In the genomic region with DNA sequence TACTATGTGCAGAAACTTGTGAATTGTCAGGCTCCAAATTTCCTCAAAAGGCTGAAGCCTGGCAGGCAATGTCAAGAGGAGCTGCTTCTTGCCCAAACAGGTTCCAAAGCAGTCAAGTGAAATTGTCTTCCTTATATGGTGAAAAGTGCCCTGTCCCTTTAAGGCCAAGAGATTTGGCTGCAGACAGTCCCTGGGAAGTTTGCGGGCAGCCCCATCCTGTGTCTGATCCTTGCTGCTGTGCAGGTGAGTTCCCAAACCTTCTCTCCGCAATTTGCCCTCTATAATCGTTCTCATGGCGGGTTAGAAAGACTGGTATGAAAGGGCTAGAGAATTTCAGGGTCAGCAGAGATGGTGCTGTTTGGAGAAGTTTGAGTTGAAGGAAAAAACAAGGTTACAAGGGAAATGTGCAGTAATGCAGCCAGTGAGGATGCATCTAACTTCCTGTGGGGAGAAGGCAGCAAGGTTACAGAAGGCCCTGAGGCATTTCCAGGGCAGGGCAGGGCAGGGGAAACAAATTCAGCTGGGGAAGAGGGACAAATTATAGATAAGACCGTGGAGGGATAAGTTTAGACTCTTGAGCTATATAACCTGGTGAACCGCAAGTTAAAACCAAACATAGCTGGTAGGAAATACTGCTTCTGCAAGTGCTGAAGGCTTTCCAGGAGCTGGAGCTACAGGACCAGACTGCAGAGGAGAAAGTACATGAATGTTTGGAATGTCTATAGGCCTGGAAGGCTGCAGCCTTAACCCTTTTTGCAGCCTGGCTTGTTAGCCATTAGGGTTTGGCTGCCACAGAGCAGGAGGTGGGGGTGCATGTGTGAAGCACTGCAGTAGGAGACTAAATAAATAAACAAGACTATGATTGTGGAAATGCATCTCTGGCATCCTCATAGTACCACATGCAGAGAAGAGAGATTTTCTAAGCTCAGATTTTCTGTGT, we compare ENCODE assay signal across 11 cellular contexts.
DNase-seq lines count a peak whose midpoint lies in the region; ATAC-seq, FAIRE-seq and TF ChIP-seq lines count a peak whose summit lies in the region.
"Had no signal": no experiment of that assay in that cellular context is flagged by ENCODE, and none has a peak within 500 bp of the region (broad histone marks: within the 10 kb centered on the region; RNA-seq: fewer than 3 reads in every experiment).

No MANE protein-coding gene starts in this region.

- in situ Hi-C loops in HepG2 (cut with HindIII; ENCODE audit: extremely low pct_ligation_motif_present, low pct_unique_long_range_greater_than_20kb), result no loop called here

- no peak overlapping the region for H3K27ac Mint-ChIP-seq in T-helper 17 cell
- H3K27ac Mint-ChIP-seq: CD4-positive, alpha-beta T cell had no signal

- H3K9ac ChIP-seq in HepG2 (ENCODE audit: insufficient read depth, low read depth, low read length) (no peak overlapping the region), kidney (ENCODE audit: low read length in 2 of 2) (peak overlapping the region; percentile 27 to 72)

- H3K27me3 ChIP-seq in right lobe of liver (no peaks in the 10 kb centered on the region), HepG2 (ENCODE audit: control insufficient read depth in 1 of 2, insufficient read depth in 2 of 2, low read length in 2 of 2) (no peaks in the 10 kb centered on the region; a peak in 1 of 5 replicates), adrenal gland (no peaks in the 10 kb centered on the region)
- H3K27me3 ChIP-seq: gastrocnemius medialis had no signal

- H4K20me1 ChIP-seq in HepG2 (ENCODE audit: insufficient read depth, low read length), result no peaks in the 10 kb centered on the region

- H3K79me2 ChIP-seq in HepG2 (ENCODE audit: insufficient read depth, low read length), result no peaks in the 10 kb centered on the region

- ATAC-seq in right lobe of liver (peak; percentile 28 to 80 (median 40)), HepG2 (no peak), GM19023 (IDR thresholded peaks at IDR 0.05; ENCODE audit: unreplicated experiment) (no peak), T-helper 17 cell (no peak)
- ATAC-seq: gastrocnemius medialis had no signal

- DNase-seq in right lobe of liver (no peak), HepG2 (ENCODE audit: low spot score) (no peak), choroid plexus epithelial cell (ENCODE audit: low read depth) (peak; percentile 89), kidney (no peak), T-helper 17 cell (no peak), adrenal gland (no peak), inferior parietal cortex (ENCODE audit: extremely low spot score) (no peak)
- DNase-seq: CD4-positive, alpha-beta T cell; gastrocnemius medialis; stimulated activated CD8-positive, alpha-beta memory T cell treated with anti-CD3 and anti-CD28 coated beads, Interleukin-4, amount 100 ng/mL, for 48 hours had no signal

- no peak overlapping the region for H3K4me3 ChIP-seq in right lobe of liver
- no peak overlapping the region for H3K4me3 ChIP-seq in HepG2 (replicated peaks in 1 of 3; ENCODE audit: insufficient read depth in 1 of 3, low read depth in 2 of 3, low read length in 3 of 3)
- H3K4me3 ChIP-seq in choroid plexus epithelial cell (ENCODE audit: low read depth, low read length), result no peak overlapping the region
- H3K4me3 ChIP-seq in kidney (ENCODE audit: low read length in 2 of 2), result peak overlapping the region; percentile 64 to 74
- no peak overlapping the region for H3K4me3 ChIP-seq in adrenal gland

- H3K4me3 Mint-ChIP-seq in T-helper 17 cell, result no peak overlapping the region
- H3K4me3 Mint-ChIP-seq: CD4-positive, alpha-beta T cell had no signal

- no peak overlapping the region for H3K4me2 ChIP-seq in HepG2 (ENCODE audit: low read depth, low read length)

- H3K36me3 ChIP-seq in right lobe of liver (no peaks in the 10 kb centered on the region), HepG2 (replicated peaks in 1 of 2; ENCODE audit: control insufficient read depth in 1 of 2, insufficient read depth in 2 of 2, low read length in 2 of 2) (no peaks in the 10 kb centered on the region), kidney (ENCODE audit: control insufficient read depth in 1 of 2, insufficient read depth in 2 of 2, low read length in 2 of 2) (no peaks in the 10 kb centered on the region), adrenal gland (replicated peaks in 1 of 2) (no peaks in the 10 kb centered on the region)
- H3K36me3 ChIP-seq: gastrocnemius medialis had no signal

- BruUV-seq in HepG2 (replicated peaks; lab: Mats Ljungman, UMichigan), result no TSS peak

- no peak overlapping the region for H2AFZ ChIP-seq in HepG2 (ENCODE audit: low read length)

- H3K27ac ChIP-seq in right lobe of liver (no peak overlapping the region), HepG2 (ENCODE audit: extremely low read length, insufficient read depth, low read length) (no peak overlapping the region), kidney (ENCODE audit: low read depth in 2 of 2, low read length in 2 of 2) (peak overlapping the region; percentile 61 to 78), adrenal gland (no peak overlapping the region)

- H3K36me3 Mint-ChIP-seq in T-helper 17 cell (ENCODE audit: low read depth), result no peaks in the 10 kb centered on the region

- FAIRE-seq in HepG2 (lab: Jason Lieb, UNC) (no peak), kidney (lab: Jason Lieb, UNC) (no peak)

- no peaks in the 10 kb centered on the region for H3K4me1 ChIP-seq in right lobe of liver
- H3K4me1 ChIP-seq in HepG2 (ENCODE audit: insufficient read depth, low read length), result no peaks in the 10 kb centered on the region
- H3K4me1 ChIP-seq in kidney (ENCODE audit: control insufficient read depth in 1 of 2, insufficient read depth in 1 of 2, low read depth in 1 of 2, low read length in 2 of 2), result peaks cover 0 to 7% of the 10 kb centered on the region in 2 donors
- no peaks in the 10 kb centered on the region for H3K4me1 ChIP-seq in adrenal gland (replicated peaks in 1 of 2)
- H3K4me1 ChIP-seq: gastrocnemius medialis had no signal

- no peak for TF ChIP-seq CTCF in right lobe of liver (IDR thresholded peaks at IDR 0.05)
- no peak for TF ChIP-seq CTCF in HepG2 (CRISPR knock-in tag; IDR thresholded peaks at IDR 0.05)
- TF ChIP-seq CTCF in choroid plexus epithelial cell (conservative IDR thresholded peaks at IDR 0.05; ENCODE audit: low read depth, low read length), result peak; percentile 15
- peak; percentile 3 for TF ChIP-seq CTCF in kidney (IDR thresholded peaks at IDR 0.05; ENCODE audit: borderline replicate concordance, extremely low read depth, insufficient read depth)
- no peak for TF ChIP-seq CTCF in adrenal gland (IDR thresholded peaks at IDR 0.05)

- H3K4me1 Mint-ChIP-seq in T-helper 17 cell, result peaks cover 2% of the 10 kb centered on the region

- no peak for TF ChIP-seq EP300 in HepG2 (IDR thresholded peaks at IDR 0.05; ENCODE audit: low read depth in 2 of 2, low read length in 2 of 2)
- no peak for TF ChIP-seq EP300 in HepG2 (CRISPR knock-in tag; IDR thresholded peaks at IDR 0.05; ENCODE audit: borderline replicate concordance)

- no peak for TF ChIP-seq RAD21 in HepG2 (CRISPR knock-in tag; IDR thresholded peaks at IDR 0.05)

- POLR2A ChIA-PET in HepG2 (lab: Yijun Ruan, JAX), result no interaction called here

- H3K27me3 Mint-ChIP-seq in T-helper 17 cell, result peaks cover 11% of the 10 kb centered on the region

- WGBS in right lobe of liver (ENCODE audit: insufficient coverage, low coverage, low lambda C conversion rate, missing lambda C conversion rate), result 54% methylated on average over 6 of the region's 6 CpGs
- WGBS in HepG2 (ENCODE audit: low lambda C conversion rate), result 16% methylated on average over 6 of the region's 6 CpGs
- 28 to 44% (median 29%) methylated on average over 6 of the region's 6 CpGs for WGBS in adrenal gland, 4 donors

- TF ChIP-seq POLR2A in right lobe of liver (IDR thresholded peaks at IDR 0.05) (no peak), HepG2 (IDR thresholded peaks at IDR 0.05; ENCODE audit: insufficient read depth in 1 of 2, low read depth in 2 of 2, low read length in 2 of 2) (no peak), adrenal gland (IDR thresholded peaks at IDR 0.05) (no peak)

- CTCF ChIA-PET in HepG2 (lab: Yijun Ruan, JAX; ENCODE audit: low intra/inter-chr PET ratio, low total read pairs), result no interaction called here

- intact Hi-C loops in right lobe of liver (cut with DNase I), result no loop called here
- intact Hi-C loops in HepG2 (cut with micrococcal nuclease; ENCODE audit: unreplicated experiment), result no loop called here
- intact Hi-C loops in kidney (cut with DNase I), result no loop called here
- intact Hi-C loops in adrenal gland (cut with DNase I), result no loop called here

- H3K9me3 ChIP-seq in right lobe of liver, result no peaks in the 10 kb centered on the region
- no peaks in the 10 kb centered on the region for H3K9me3 ChIP-seq in HepG2 (ENCODE audit: low read length)
- H3K9me3 ChIP-seq in kidney (ENCODE audit: control insufficient read depth in 1 of 2, low read length in 2 of 2), result no peaks in the 10 kb centered on the region
- H3K9me3 ChIP-seq in T-helper 17 cell (ENCODE audit: control insufficient read depth, low read length, poor library complexity, severe bottlenecking), result no peaks in the 10 kb centered on the region
- H3K9me3 ChIP-seq in adrenal gland (replicated peaks in 1 of 3), result no peaks in the 10 kb centered on the region
- H3K9me3 ChIP-seq: gastrocnemius medialis had no signal

TF ChIP-seq in HepG2, 621 proteins besides CTCF, POLR2A, EP300 and RAD21 (continues in another document):
- TF ChIP-seq ZNF225 (CRISPR knock-in tag; IDR thresholded peaks at IDR 0.05) (no peak), PAWR (CRISPR knock-in tag; IDR thresholded peaks at IDR 0.05; ENCODE audit: borderline replicate concordance) (no peak), REST (IDR thresholded peaks at IDR 0.05; ENCODE audit: borderline replicate concordance in 1 of 2, low read depth in 1 of 2, low read length in 2 of 2) (no peak)

Comparison
In these comparisons a context has a peak if more than half of its experiments do, and no peak if none do; other contexts are left out.
1. ATAC-seq: peak in right lobe of liver (4 of 4); none in HepG2 (single experiment), GM19023 (single experiment) and T-helper 17 cell (single experiment).
2. H3K27ac ChIP-seq: peak in kidney (2 of 2); none in right lobe of liver (0 of 3), HepG2 (single experiment) and adrenal gland (0 of 5).
3. H3K4me3 ChIP-seq: peak in kidney (2 of 2); none in right lobe of liver (0 of 3), HepG2 (0 of 3), choroid plexus epithelial cell (single experiment) and adrenal gland (0 of 4).
4. CTCF ChIP-seq: peak in choroid plexus epithelial cell (single experiment) and kidney (single experiment); none in right lobe of liver (0 of 4), HepG2 (single experiment) and adrenal gland (0 of 6).